1 cellular context compared by ENCODE assay signal in the genomic region with DNA sequence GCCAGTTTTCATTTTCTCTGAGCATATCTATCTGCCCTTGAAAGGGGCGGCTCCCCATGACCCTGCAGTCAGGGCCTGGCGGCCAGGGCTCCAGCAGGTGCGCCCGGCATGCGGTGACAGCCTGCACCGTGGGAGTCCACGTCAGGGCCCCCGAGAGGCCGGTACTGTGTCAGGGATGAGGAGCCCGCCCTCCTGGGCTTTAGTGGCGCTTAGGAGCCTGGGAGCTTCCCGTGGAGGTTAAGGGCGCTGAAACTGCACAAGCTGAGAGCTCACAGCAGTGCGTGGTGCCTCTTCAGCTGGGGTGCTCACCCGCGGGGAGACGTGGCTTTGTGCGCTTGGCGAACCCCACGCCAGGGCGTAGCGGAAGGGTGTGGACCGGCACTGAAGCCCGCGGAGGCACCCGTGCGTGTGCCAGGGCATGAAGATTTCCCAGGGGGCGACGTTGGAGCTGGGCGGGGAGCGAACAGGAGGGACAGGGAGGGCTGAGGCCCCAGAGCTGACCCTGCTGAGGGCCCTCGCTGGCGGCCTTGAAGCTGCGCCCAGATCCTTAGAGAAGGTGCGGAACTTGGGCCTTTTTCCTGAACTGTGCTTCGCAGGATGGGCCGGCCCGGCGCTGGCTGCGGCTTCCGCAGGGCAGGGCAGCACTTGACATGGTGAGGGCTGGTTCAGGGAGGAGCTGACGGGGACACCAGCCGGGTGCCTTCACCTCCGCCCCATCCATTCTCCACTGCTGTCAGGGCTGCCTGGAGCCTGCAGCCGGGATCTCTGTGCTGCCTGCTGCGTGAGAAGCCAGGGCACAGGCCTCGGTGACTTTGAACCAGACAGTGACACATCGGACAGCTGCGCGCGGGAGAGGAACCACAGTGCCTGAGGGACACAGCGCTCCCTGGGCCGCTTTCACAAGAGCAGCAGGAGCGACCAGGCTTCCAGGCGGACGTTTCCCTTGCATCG.
TF ChIP-seq lines count a peak whose summit lies in the region.

No MANE protein-coding gene starts in this region.

TF ChIP-seq in HepG2, 621 proteins besides CTCF, POLR2A, EP300 and RAD21 (continued from another document and continues in another):
- TF ChIP-seq TBX3 (IDR thresholded peaks at IDR 0.05; ENCODE audit: borderline replicate concordance) = no peak
- TF ChIP-seq ZNF382 (CRISPR knock-in tag; IDR thresholded peaks at IDR 0.05; ENCODE audit: borderline replicate concordance) = no peak
- TF ChIP-seq KLF15 (CRISPR knock-in tag; IDR thresholded peaks at IDR 0.05; ENCODE audit: borderline replicate concordance) = no peak
- TF ChIP-seq NONO (IDR thresholded peaks at IDR 0.05) = no peak
- TF ChIP-seq NONO (CRISPR knock-in tag; conservative IDR thresholded peaks at IDR 0.05) = peak; percentile 64
- peak; percentile 28; the same call in 1 of the 2 replicates for TF ChIP-seq ZNF263 (CRISPR knock-in tag; IDR thresholded peaks at IDR 0.05)
- TF ChIP-seq SAP130 (CRISPR knock-in tag; IDR thresholded peaks at IDR 0.05; ENCODE audit: low read depth) = peak; percentile 70
- TF ChIP-seq, protein P1, sequence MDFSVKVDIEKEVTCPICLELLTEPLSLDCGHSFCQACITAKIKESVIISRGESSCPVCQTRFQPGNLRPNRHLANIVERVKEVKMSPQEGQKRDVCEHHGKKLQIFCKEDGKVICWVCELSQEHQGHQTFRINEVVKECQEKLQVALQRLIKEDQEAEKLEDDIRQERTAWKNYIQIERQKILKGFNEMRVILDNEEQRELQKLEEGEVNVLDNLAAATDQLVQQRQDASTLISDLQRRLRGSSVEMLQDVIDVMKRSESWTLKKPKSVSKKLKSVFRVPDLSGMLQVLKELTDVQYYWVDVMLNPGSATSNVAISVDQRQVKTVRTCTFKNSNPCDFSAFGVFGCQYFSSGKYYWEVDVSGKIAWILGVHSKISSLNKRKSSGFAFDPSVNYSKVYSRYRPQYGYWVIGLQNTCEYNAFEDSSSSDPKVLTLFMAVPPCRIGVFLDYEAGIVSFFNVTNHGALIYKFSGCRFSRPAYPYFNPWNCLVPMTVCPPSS (IDR thresholded peaks at IDR 0.05) = no peak
- peak; percentile 52 for TF ChIP-seq TAF1 (CRISPR knock-in tag; IDR thresholded peaks at IDR 0.05)
- no peak for TF ChIP-seq ZNF781 (CRISPR knock-in tag; IDR thresholded peaks at IDR 0.05; ENCODE audit: borderline replicate concordance, not compliant biosample characterization)
- TF ChIP-seq, protein P2, sequence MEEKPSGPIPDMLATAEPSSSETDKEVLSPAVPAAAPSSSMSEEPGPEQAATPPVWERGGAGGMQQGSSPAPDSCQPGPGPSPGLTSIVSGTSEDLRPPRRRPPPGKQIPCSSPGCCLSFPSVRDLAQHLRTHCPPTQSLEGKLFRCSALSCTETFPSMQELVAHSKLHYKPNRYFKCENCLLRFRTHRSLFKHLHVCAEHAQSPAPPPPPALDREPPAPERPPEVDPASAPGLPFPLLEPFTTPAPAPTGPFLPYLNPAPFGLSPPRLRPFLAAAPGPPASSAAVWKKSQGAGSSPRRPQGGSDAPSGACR (CRISPR knock-in tag; IDR thresholded peaks at IDR 0.05) = 0 out of 2 replicates have a peak, but pooled peaks have one; percentile 40
- no peak for TF ChIP-seq PAX8 (CRISPR knock-in tag; IDR thresholded peaks at IDR 0.05; ENCODE audit: borderline replicate concordance)
- TF ChIP-seq LCORL (IDR thresholded peaks at IDR 0.05) = no peak
- peak; percentile 53 for TF ChIP-seq LCORL (CRISPR knock-in tag; IDR thresholded peaks at IDR 0.05)
- TF ChIP-seq HNF4A (CRISPR knock-in tag; IDR thresholded peaks at IDR 0.05) = peak; percentile 47
- TF ChIP-seq TP53 (CRISPR knock-in tag; conservative IDR thresholded peaks at IDR 0.05) = no peak
- TF ChIP-seq, protein P3, sequence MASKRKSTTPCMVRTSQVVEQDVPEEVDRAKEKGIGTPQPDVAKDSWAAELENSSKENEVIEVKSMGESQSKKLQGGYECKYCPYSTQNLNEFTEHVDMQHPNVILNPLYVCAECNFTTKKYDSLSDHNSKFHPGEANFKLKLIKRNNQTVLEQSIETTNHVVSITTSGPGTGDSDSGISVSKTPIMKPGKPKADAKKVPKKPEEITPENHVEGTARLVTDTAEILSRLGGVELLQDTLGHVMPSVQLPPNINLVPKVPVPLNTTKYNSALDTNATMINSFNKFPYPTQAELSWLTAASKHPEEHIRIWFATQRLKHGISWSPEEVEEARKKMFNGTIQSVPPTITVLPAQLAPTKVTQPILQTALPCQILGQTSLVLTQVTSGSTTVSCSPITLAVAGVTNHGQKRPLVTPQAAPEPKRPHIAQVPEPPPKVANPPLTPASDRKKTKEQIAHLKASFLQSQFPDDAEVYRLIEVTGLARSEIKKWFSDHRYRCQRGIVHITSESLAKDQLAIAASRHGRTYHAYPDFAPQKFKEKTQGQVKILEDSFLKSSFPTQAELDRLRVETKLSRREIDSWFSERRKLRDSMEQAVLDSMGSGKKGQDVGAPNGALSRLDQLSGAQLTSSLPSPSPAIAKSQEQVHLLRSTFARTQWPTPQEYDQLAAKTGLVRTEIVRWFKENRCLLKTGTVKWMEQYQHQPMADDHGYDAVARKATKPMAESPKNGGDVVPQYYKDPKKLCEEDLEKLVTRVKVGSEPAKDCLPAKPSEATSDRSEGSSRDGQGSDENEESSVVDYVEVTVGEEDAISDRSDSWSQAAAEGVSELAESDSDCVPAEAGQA (IDR thresholded peaks at IDR 0.05; ENCODE audit: low read depth) = no peak
- TF ChIP-seq, protein P3 (CRISPR knock-in tag; IDR thresholded peaks at IDR 0.05; ENCODE audit: borderline replicate concordance) = no peak
- peak; percentile 94 for TF ChIP-seq ZNF549 (CRISPR knock-in tag; IDR thresholded peaks at IDR 0.05)
- no peak for TF ChIP-seq SPEN (CRISPR knock-in tag; IDR thresholded peaks at IDR 0.05; ENCODE audit: low read depth)
- TF ChIP-seq ZNF83 (CRISPR knock-in tag; IDR thresholded peaks at IDR 0.05; ENCODE audit: borderline replicate concordance) = no peak
- no peak for TF ChIP-seq ZNF552 (CRISPR knock-in tag; IDR thresholded peaks at IDR 0.05; ENCODE audit: borderline replicate concordance)
- TF ChIP-seq HNRNPLL (IDR thresholded peaks at IDR 0.05; ENCODE audit: low read depth, low read length, poor library complexity, severe bottlenecking) = peak; percentile 22
- TF ChIP-seq, protein P4, sequence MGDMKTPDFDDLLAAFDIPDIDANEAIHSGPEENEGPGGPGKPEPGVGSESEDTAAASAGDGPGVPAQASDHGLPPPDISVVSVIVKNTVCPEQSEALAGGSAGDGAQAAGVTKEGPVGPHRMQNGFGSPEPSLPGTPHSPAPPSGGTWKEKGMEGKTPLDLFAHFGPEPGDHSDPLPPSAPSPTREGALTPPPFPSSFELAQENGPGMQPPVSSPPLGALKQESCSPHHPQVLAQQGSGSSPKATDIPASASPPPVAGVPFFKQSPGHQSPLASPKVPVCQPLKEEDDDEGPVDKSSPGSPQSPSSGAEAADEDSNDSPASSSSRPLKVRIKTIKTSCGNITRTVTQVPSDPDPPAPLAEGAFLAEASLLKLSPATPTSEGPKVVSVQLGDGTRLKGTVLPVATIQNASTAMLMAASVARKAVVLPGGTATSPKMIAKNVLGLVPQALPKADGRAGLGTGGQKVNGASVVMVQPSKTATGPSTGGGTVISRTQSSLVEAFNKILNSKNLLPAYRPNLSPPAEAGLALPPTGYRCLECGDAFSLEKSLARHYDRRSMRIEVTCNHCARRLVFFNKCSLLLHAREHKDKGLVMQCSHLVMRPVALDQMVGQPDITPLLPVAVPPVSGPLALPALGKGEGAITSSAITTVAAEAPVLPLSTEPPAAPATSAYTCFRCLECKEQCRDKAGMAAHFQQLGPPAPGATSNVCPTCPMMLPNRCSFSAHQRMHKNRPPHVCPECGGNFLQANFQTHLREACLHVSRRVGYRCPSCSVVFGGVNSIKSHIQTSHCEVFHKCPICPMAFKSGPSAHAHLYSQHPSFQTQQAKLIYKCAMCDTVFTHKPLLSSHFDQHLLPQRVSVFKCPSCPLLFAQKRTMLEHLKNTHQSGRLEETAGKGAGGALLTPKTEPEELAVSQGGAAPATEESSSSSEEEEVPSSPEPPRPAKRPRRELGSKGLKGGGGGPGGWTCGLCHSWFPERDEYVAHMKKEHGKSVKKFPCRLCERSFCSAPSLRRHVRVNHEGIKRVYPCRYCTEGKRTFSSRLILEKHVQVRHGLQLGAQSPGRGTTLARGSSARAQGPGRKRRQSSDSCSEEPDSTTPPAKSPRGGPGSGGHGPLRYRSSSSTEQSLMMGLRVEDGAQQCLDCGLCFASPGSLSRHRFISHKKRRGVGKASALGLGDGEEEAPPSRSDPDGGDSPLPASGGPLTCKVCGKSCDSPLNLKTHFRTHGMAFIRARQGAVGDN (CRISPR knock-in tag; IDR thresholded peaks at IDR 0.05) = peak; percentile 89
- 0 out of 2 replicates have a peak, but pooled peaks have one; percentile 32 for TF ChIP-seq ZFP90 (CRISPR knock-in tag; IDR thresholded peaks at IDR 0.05; ENCODE audit: borderline replicate concordance)
- TF ChIP-seq, protein P5, sequence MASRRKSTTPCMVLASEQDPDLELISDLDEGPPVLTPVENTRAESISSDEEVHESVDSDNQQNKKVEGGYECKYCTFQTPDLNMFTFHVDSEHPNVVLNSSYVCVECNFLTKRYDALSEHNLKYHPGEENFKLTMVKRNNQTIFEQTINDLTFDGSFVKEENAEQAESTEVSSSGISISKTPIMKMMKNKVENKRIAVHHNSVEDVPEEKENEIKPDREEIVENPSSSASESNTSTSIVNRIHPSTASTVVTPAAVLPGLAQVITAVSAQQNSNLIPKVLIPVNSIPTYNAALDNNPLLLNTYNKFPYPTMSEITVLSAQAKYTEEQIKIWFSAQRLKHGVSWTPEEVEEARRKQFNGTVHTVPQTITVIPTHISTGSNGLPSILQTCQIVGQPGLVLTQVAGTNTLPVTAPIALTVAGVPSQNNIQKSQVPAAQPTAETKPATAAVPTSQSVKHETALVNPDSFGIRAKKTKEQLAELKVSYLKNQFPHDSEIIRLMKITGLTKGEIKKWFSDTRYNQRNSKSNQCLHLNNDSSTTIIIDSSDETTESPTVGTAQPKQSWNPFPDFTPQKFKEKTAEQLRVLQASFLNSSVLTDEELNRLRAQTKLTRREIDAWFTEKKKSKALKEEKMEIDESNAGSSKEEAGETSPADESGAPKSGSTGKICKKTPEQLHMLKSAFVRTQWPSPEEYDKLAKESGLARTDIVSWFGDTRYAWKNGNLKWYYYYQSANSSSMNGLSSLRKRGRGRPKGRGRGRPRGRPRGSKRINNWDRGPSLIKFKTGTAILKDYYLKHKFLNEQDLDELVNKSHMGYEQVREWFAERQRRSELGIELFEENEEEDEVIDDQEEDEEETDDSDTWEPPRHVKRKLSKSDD (CRISPR knock-in tag; IDR thresholded peaks at IDR 0.05; ENCODE audit: low read depth) = no peak
- TF ChIP-seq ZFP82 (CRISPR knock-in tag; IDR thresholded peaks at IDR 0.05; ENCODE audit: borderline replicate concordance) = no peak
- 0 out of 2 replicates have a peak, but pooled peaks have one; percentile 4 for TF ChIP-seq ZSCAN21 (CRISPR knock-in tag; IDR thresholded peaks at IDR 0.05; ENCODE audit: borderline replicate concordance)
- TF ChIP-seq, protein P6, sequence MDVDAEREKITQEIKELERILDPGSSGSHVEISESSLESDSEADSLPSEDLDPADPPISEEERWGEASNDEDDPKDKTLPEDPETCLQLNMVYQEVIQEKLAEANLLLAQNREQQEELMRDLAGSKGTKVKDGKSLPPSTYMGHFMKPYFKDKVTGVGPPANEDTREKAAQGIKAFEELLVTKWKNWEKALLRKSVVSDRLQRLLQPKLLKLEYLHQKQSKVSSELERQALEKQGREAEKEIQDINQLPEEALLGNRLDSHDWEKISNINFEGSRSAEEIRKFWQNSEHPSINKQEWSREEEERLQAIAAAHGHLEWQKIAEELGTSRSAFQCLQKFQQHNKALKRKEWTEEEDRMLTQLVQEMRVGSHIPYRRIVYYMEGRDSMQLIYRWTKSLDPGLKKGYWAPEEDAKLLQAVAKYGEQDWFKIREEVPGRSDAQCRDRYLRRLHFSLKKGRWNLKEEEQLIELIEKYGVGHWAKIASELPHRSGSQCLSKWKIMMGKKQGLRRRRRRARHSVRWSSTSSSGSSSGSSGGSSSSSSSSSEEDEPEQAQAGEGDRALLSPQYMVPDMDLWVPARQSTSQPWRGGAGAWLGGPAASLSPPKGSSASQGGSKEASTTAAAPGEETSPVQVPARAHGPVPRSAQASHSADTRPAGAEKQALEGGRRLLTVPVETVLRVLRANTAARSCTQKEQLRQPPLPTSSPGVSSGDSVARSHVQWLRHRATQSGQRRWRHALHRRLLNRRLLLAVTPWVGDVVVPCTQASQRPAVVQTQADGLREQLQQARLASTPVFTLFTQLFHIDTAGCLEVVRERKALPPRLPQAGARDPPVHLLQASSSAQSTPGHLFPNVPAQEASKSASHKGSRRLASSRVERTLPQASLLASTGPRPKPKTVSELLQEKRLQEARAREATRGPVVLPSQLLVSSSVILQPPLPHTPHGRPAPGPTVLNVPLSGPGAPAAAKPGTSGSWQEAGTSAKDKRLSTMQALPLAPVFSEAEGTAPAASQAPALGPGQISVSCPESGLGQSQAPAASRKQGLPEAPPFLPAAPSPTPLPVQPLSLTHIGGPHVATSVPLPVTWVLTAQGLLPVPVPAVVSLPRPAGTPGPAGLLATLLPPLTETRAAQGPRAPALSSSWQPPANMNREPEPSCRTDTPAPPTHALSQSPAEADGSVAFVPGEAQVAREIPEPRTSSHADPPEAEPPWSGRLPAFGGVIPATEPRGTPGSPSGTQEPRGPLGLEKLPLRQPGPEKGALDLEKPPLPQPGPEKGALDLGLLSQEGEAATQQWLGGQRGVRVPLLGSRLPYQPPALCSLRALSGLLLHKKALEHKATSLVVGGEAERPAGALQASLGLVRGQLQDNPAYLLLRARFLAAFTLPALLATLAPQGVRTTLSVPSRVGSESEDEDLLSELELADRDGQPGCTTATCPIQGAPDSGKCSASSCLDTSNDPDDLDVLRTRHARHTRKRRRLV (CRISPR knock-in tag; IDR thresholded peaks at IDR 0.05) = no peak
- no peak for TF ChIP-seq ZNF746 (CRISPR knock-in tag; IDR thresholded peaks at IDR 0.05)
